ENCODE assay signal across 3 cellular contexts in genomic region chr4:183988874-183989273, GRCh38.
TF ChIP-seq lines count a peak whose summit lies in the region.

No MANE protein-coding gene starts in this region.

TF ChIP-seq in SK-N-SH, 30 proteins besides CTCF, POLR2A, EP300 and RAD21 (continued from another document):
- no peak for TF ChIP-seq ZBTB33 (IDR thresholded peaks at IDR 0.05; ENCODE audit: borderline replicate concordance, low read depth)
- TF ChIP-seq TCF12 (IDR thresholded peaks at IDR 0.05) = no peak
- TF ChIP-seq TEAD4 (IDR thresholded peaks at IDR 0.05; ENCODE audit: borderline replicate concordance, insufficient read depth) = no peak
- no peak for TF ChIP-seq ELF1 (IDR thresholded peaks at IDR 0.05)
- no peak for TF ChIP-seq MXI1 (IDR thresholded peaks at IDR 0.05; ENCODE audit: low read depth, low read length)
- TF ChIP-seq EZH2phosphoT487 (IDR thresholded peaks at IDR 0.05; ENCODE audit: borderline replicate concordance, low read depth) = no peak
- no peak for TF ChIP-seq REST (IDR thresholded peaks at IDR 0.05; ENCODE audit: low read depth, low read length)
- no peak for TF ChIP-seq MAX (IDR thresholded peaks at IDR 0.05; ENCODE audit: low read depth)
- no peak for TF ChIP-seq RFX5 (IDR thresholded peaks at IDR 0.05; ENCODE audit: low read length)
TF ChIP-seq in SK-N-SH: peak in this region for 0.

TF ChIP-seq in SK-N-SH treated with all-trans-retinoic acid at 6 μM for 48 hours, 23 proteins besides CTCF, POLR2A, EP300 and RAD21 (continued from another document):
- TF ChIP-seq CREB5 (CRISPR knock-in tag; IDR thresholded peaks at IDR 0.05; ENCODE audit: low read depth) = no peak
- TF ChIP-seq POU6F1 (CRISPR knock-in tag; IDR thresholded peaks at IDR 0.05; ENCODE audit: borderline replicate concordance, low read depth) = no peak
- no peak for TF ChIP-seq ZNF8 (CRISPR knock-in tag; IDR thresholded peaks at IDR 0.05)
- no peak for TF ChIP-seq ARNTL (CRISPR knock-in tag; IDR thresholded peaks at IDR 0.05; ENCODE audit: borderline replicate concordance, low read depth)

TF ChIP-seq in neural cell, 6 proteins besides CTCF, POLR2A, EP300 and RAD21 (continued from another document):
- TF ChIP-seq REST (IDR thresholded peaks at IDR 0.05; ENCODE audit: borderline replicate concordance) (no peak), POLR2AphosphoS5 (IDR thresholded peaks at IDR 0.05) (no peak)
